In genomic region chr17:76672270-76672851, GRCh38 we compare ENCODE assay signal across 8 cellular contexts. TPM values are rescaled to one million over a fixed set of nuclear protein-coding genes. Genes with fewer than 3 reads are reported as not detected.
A peak's percentile ranks its signal among the peaks of the same experiment; 100 is the strongest.
DNase-seq lines count a peak whose midpoint lies in the region; ATAC-seq and TF ChIP-seq lines count a peak whose summit lies in the region.

No MANE protein-coding gene starts in this region.

- DNase-seq in GM23338 (ENCODE audit: low spot score): no peak
- DNase-seq in RPMI7951 (ENCODE audit: low read depth): peak; percentile 41
- DNase-seq in esophagus muscularis mucosa (ENCODE audit: extremely low spot score): no peak
- DNase-seq in progenitor cell of endocrine pancreas (ENCODE audit: low spot score, unreplicated experiment): no peak
- DNase-seq in activated effector memory CD4-positive, alpha-beta T cell treated with Interleukin-2 at 50 U/mL for 16 hours: no peak
- DNase-seq in inferior parietal cortex (ENCODE audit: extremely low spot score): no peak
- DNase-seq in AG08395 (ENCODE audit: low spot score): no peak

- H3K4me1 ChIP-seq in GM23338 (ENCODE audit: insufficient read depth) (peaks cover 14% of the 10 kb centered on the region), esophagus muscularis mucosa (peaks cover 14 to 23% (median 19%) of the 10 kb centered on the region in 4 donors)

- peaks cover 2% of the 10 kb centered on the region; the same call in 1 of the 2 replicates for H3K9me2 ChIP-seq in GM23338 (ENCODE audit: insufficient read depth)

- H3K4me3 Mint-ChIP-seq in GM23338: peak overlapping the region; percentile 90
- H3K4me3 Mint-ChIP-seq in progenitor cell of endocrine pancreas (ENCODE audit: low read depth): peak overlapping the region; percentile 88

- H3K36me3 ChIP-seq in GM23338 (ENCODE audit: insufficient read depth) (no peaks in the 10 kb centered on the region), esophagus muscularis mucosa (peaks cover 0 to 19% (median 19%) of the 10 kb centered on the region in 4 donors)

- no peak for ATAC-seq in GM23338
- no peak for ATAC-seq in GM18498 (IDR thresholded peaks at IDR 0.05; ENCODE audit: unreplicated experiment)

- H3K27ac ChIP-seq in GM23338 (ENCODE audit: low read depth) (peak overlapping the region; percentile 87), esophagus muscularis mucosa (replicated peaks in 1 of 4) (peak overlapping the region; percentile 76 to 90 (median 86))

- H3K27me3 ChIP-seq in GM23338 (ENCODE audit: insufficient read depth) (no peaks in the 10 kb centered on the region), esophagus muscularis mucosa (peaks cover 0 to 1% (median 0%) of the 10 kb centered on the region in 4 donors)

- H3K27ac Mint-ChIP-seq in GM23338 (peak overlapping the region; percentile 92), progenitor cell of endocrine pancreas (peak overlapping the region; percentile 97)

- H3K79me2 ChIP-seq in GM23338 (replicated peaks; ENCODE audit: insufficient read depth): no peaks in the 10 kb centered on the region

- H3K36me3 Mint-ChIP-seq in GM23338 (ENCODE audit: low read depth) (no peaks in the 10 kb centered on the region), progenitor cell of endocrine pancreas (ENCODE audit: insufficient read depth) (peaks cover 3% of the 10 kb centered on the region)

- no peaks in the 10 kb centered on the region for H4K20me1 ChIP-seq in GM23338 (replicated peaks; ENCODE audit: insufficient read depth)

- H3F3A ChIP-seq in GM23338 (replicated peaks; ENCODE audit: low read depth): 0 out of 2 replicates have a peak, but pooled peaks cover 12% of the 10 kb centered on the region

- H2AFZ ChIP-seq in GM23338: peak overlapping the region; percentile 85

- no peaks in the 10 kb centered on the region for H3K9me3 Mint-ChIP-seq in GM23338
- no peaks in the 10 kb centered on the region for H3K9me3 Mint-ChIP-seq in progenitor cell of endocrine pancreas (ENCODE audit: low read depth)

- peaks cover 10% of the 10 kb centered on the region for H3K27me3 Mint-ChIP-seq in GM23338 (ENCODE audit: insufficient read depth, low read depth, poor library complexity)
- no peaks in the 10 kb centered on the region for H3K27me3 Mint-ChIP-seq in progenitor cell of endocrine pancreas

- TF ChIP-seq CTCF in GM23338 (conservative IDR thresholded peaks at IDR 0.05; ENCODE audit: low read depth in 2 of 2) (no peak), esophagus muscularis mucosa (IDR thresholded peaks at IDR 0.05) (no peak), progenitor cell of endocrine pancreas (IDR thresholded peaks at IDR 0.05; ENCODE audit: unreplicated experiment) (no peak)

- H3K4me3 ChIP-seq in GM23338 (peak overlapping the region; percentile 67), esophagus muscularis mucosa (peak overlapping the region; percentile 57 to 72 (median 66))

- TF ChIP-seq POLR2A in esophagus muscularis mucosa (IDR thresholded peaks at IDR 0.05; ENCODE audit: low read depth): no peak

- peaks cover 17% of the 10 kb centered on the region for H3K4me1 Mint-ChIP-seq in GM23338
- peaks cover 16% of the 10 kb centered on the region for H3K4me1 Mint-ChIP-seq in progenitor cell of endocrine pancreas (ENCODE audit: low read depth)

- 55% methylated on average over 13 of the region's 13 CpGs for WGBS in esophagus muscularis mucosa

- H3K9me3 ChIP-seq in esophagus muscularis mucosa: no peaks in the 10 kb centered on the region

- TF ChIP-seq EP300 in esophagus muscularis mucosa (IDR thresholded peaks at IDR 0.05): no peak

- peak overlapping the region; percentile 89 for H3K4me2 ChIP-seq in GM23338

- intact Hi-C loops in esophagus muscularis mucosa (cut with DNase I): loop anchor here (5.0 kb wide), 1 partner anchor 115 kb away; no protein-coding TSS in a partner anchor

TF ChIP-seq in GM23338, 12 proteins besides CTCF, POLR2A, EP300 and RAD21:
- TF ChIP-seq ZNF462 (CRISPR knock-in tag; IDR thresholded peaks at IDR 0.05) (no peak), EZH2 (IDR thresholded peaks at IDR 0.05; ENCODE audit: low read depth, unreplicated experiment) (peak; percentile 6)

RNA-seq across cellular contexts. Expression of gene ST6GALNAC1, which starts 28.8 kb away (rescaled TPM):
- total RNA-seq in GM23338 (2014; rRNA removed; shearing (Covaris generic)): not detected in 2 replicates
- polyA plus RNA-seq in GM23338 (2016; fragmentation: Nextera tagmentation; extraction: Ambion mirVana): not detected in 2 replicates
- total RNA-seq in RPMI7951 (2014; rRNA removed; shearing (Covaris generic)): not detected in 2 replicates
- total RNA-seq in esophagus muscularis mucosa (1 to 10 TPM in 3 of 4 donors, under 1 TPM in 1; 0.83 to 4.9 (median 3.2) TPM), progenitor cell of endocrine pancreas (6.6 and 8.4 TPM in 2 replicates)

RNA-seq across cellular contexts. Expression of gene MXRA7, which starts 38.4 kb away (rescaled TPM):
- total RNA-seq in GM23338 (2014; rRNA removed; shearing (Covaris generic)): 29.2 and 46.6 TPM in 2 replicates
- polyA plus RNA-seq in GM23338 (2016; fragmentation: Nextera tagmentation; extraction: Ambion mirVana): 11.4 and 12.1 TPM in 2 replicates
- 59.6 and 59.9 TPM in 2 replicates for total RNA-seq in RPMI7951 (2014; rRNA removed; shearing (Covaris generic))
- total RNA-seq in esophagus muscularis mucosa (100 to 1,000 TPM; 405 to 422 (median 411) TPM), progenitor cell of endocrine pancreas (93.3 and 94.9 TPM in 2 replicates)

RNA-seq across cellular contexts. Expression of gene JMJD6, which starts 54.0 kb away (rescaled TPM):
- total RNA-seq in GM23338 (2014; rRNA removed; shearing (Covaris generic)): 11.3 and 12.8 TPM in 2 replicates
- 11.4 and 12.7 TPM in 2 replicates for polyA plus RNA-seq in GM23338 (2016; fragmentation: Nextera tagmentation; extraction: Ambion mirVana)
- 24.9 and 26.2 TPM in 2 replicates for total RNA-seq in RPMI7951 (2014; rRNA removed; shearing (Covaris generic))
- total RNA-seq in esophagus muscularis mucosa: 10 to 100 TPM; 29.5 to 54.5 (median 49.5) TPM
- 24.1 and 25.6 TPM in 2 replicates for total RNA-seq in progenitor cell of endocrine pancreas

RNA-seq across cellular contexts. Expression of gene METTL23, which starts 54.3 kb away (rescaled TPM):
- total RNA-seq in GM23338 (2014; rRNA removed; shearing (Covaris generic)): 41.6 and 43.2 TPM in 2 replicates
- polyA plus RNA-seq in GM23338 (2016; fragmentation: Nextera tagmentation; extraction: Ambion mirVana): 51.6 and 55.9 TPM in 2 replicates
- total RNA-seq in RPMI7951 (2014; rRNA removed; shearing (Covaris generic)): 47.9 and 56.9 TPM in 2 replicates
- total RNA-seq in esophagus muscularis mucosa (10 to 100 TPM; 18.3 to 29.7 (median 23.0) TPM), progenitor cell of endocrine pancreas (28.2 TPM in 2 replicates)
